ENCODE assay signal across 19 cellular contexts in the genomic region with DNA sequence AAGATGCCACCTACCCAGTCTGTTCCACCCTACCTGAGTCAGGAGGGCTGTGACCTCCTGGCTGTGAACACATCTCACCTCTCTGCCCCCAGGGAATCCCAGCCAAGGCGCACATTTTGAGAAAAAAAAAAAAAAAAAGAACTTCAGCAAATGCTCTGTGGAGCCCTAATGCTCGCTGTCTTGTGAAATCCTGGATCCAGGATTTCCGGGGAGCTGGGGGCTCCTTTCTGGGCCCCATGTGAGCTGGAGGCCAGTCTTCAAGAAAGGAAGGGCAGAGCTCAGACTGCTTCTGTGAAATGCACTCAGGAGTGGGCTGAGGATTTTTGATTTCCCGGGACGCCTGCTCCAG. TPM values are rescaled to one million over a fixed set of nuclear protein-coding genes. Genes with fewer than 3 reads are reported as not detected.
DNase-seq lines count a peak whose midpoint lies in the region; ATAC-seq, FAIRE-seq and TF ChIP-seq lines count a peak whose summit lies in the region.
"Had no signal": no experiment of that assay in that cellular context is flagged by ENCODE, and none has a peak within 500 bp of the region (broad histone marks: within the 10 kb centered on the region; RNA-seq: fewer than 3 reads in every experiment).

No MANE protein-coding gene starts in this region.

- H3K14ac ChIP-seq in H1 (ENCODE audit: insufficient read length) (no peak overlapping the region), neuronal stem cell (ENCODE audit: low read length) (no peak overlapping the region)

- H3K4ac ChIP-seq in H1 (replicated peaks; ENCODE audit: insufficient read length, low read depth, low read length) (no peak overlapping the region), neuronal stem cell (ENCODE audit: low read length) (no peak overlapping the region)

- peaks cover 3% of the 10 kb centered on the region; the same call in 1 of the 2 replicates for H3K23me2 ChIP-seq in H1 (ENCODE audit: low read depth, low read length)

- CTCF ChIA-PET in H1 (lab: Charles Lee; ENCODE audit: partially characterized antibody) = interaction anchor here (0.6 to 3.9 kb wide), 17 partner anchors 12 to 296 kb away, joined by 3 to 19 read pairs (median 4); a partner anchor contains a TSS

- H2BK120ac ChIP-seq in H1 (replicated peaks; ENCODE audit: low read depth, low read length) (no peak overlapping the region), neuronal stem cell (ENCODE audit: low read depth, low read length) (no peak overlapping the region)

- intact Hi-C loops in Right ventricle myocardium inferior (cut with DNase I) (loop anchor here (1.0 to 5.0 kb wide), 2 partner anchors 36 to 121 kb away; a partner anchor contains a TSS), mucosa of descending colon (cut with DNase I, micrococcal nuclease) (no loop called here)
- intact Hi-C loops in activated CD4-positive, alpha-beta T cell treated with anti-CD3 and anti-CD28 coated beads, Interleukin-2, amount 10 ng/mL, durations not matched to agents 24 days and 14 days (cut with micrococcal nuclease) = no loop called here

- 65% methylated on average over 4 of the region's 5 CpGs; no CpG with 5 or more reads in 1 of the 2 experiments for WGBS in H1 (ENCODE audit: extremely low coverage in 1 of 2, insufficient coverage in 1 of 2, insufficient read length in 1 of 2, insufficient replicate concordance in 2 of 2, low coverage in 1 of 2, low lambda C conversion rate in 2 of 2, missing lambda C conversion rate in 1 of 2), 2 experiments
- no CpG with 5 or more reads among the region's 5 CpGs for WGBS in neuronal stem cell (ENCODE audit: extremely low coverage in 2 of 2, insufficient read length in 2 of 2, insufficient replicate concordance in 1 of 2), 2 donors

- no peak overlapping the region for H3K23ac ChIP-seq in H1 (ENCODE audit: insufficient read length)
- H3K23ac ChIP-seq in neuronal stem cell (ENCODE audit: low read depth, low read length, poor library complexity) = peak overlapping the region; percentile 17

- H3K9me3 ChIP-seq in right atrium auricular region (no peaks in the 10 kb centered on the region), H1 (ENCODE audit: insufficient read depth in 2 of 2, low read depth in 1 of 2, low read length in 1 of 2) (no peaks in the 10 kb centered on the region), neuronal stem cell (replicated peaks in 1 of 2; ENCODE audit: control insufficient read depth in 2 of 2, insufficient read depth in 1 of 2, low read depth in 1 of 2, low read length in 2 of 2) (no peaks in the 10 kb centered on the region), mucosa of descending colon (no peaks in the 10 kb centered on the region)
- no peaks in the 10 kb centered on the region for H3K9me3 ChIP-seq in effector memory CD4-positive, alpha-beta T cell (ENCODE audit: control insufficient read depth, low read length)

- H3K27ac ChIP-seq in right atrium auricular region (peak overlapping the region; percentile 51 to 73), H1 (ENCODE audit: low read depth, low read length) (no peak overlapping the region), neuronal stem cell (replicated peaks; ENCODE audit: low read length) (no peak overlapping the region)
- H3K27ac ChIP-seq in effector memory CD4-positive, alpha-beta T cell (ENCODE audit: insufficient read depth, low read length, poor library complexity, severe bottlenecking) = no peak overlapping the region
- H3K27ac ChIP-seq: C4-2B, WERI-Rb-1 had no signal

- no peak overlapping the region for H3K9ac ChIP-seq in H1 (replicated peaks in 1 of 4; ENCODE audit: extremely low read depth in 1 of 4, low read depth in 3 of 4, low read length in 3 of 4)
- H3K9ac ChIP-seq in neuronal stem cell (ENCODE audit: low read depth, low read length, poor library complexity) = no peak overlapping the region

- H3K4me1 ChIP-seq in right atrium auricular region (peaks cover 0 to 39% of the 10 kb centered on the region in 2 donors), H1 (replicated peaks in 1 of 4; ENCODE audit: control insufficient read depth in 3 of 4, insufficient read depth in 4 of 4, low read length in 3 of 4) (peaks cover 15 to 32% (median 22%) of the 10 kb centered on the region in 4 experiments), neuronal stem cell (ENCODE audit: control insufficient read depth in 2 of 2, insufficient read depth in 1 of 2, low read depth in 1 of 2, low read length in 2 of 2) (peaks cover 11 to 20% of the 10 kb centered on the region in 2 donors), mucosa of descending colon (ENCODE audit: low read depth) (peaks cover 22% of the 10 kb centered on the region)
- no peaks in the 10 kb centered on the region for H3K4me1 ChIP-seq in effector memory CD4-positive, alpha-beta T cell (ENCODE audit: control insufficient read depth, insufficient read depth, low read length, poor library complexity, severe bottlenecking)

- H4K91ac ChIP-seq in H1 (replicated peaks; ENCODE audit: insufficient read length, low read length) = peak overlapping the region; percentile 13
- no peak overlapping the region for H4K91ac ChIP-seq in neuronal stem cell (ENCODE audit: low read depth, low read length, poor library complexity)

- ATAC-seq in Right ventricle myocardium inferior (no peak), HG03469 (IDR thresholded peaks at IDR 0.05; ENCODE audit: unreplicated experiment) (no peak), mucosa of descending colon (no peak)

- no peak for TF ChIP-seq EP300 in H1 (IDR thresholded peaks at IDR 0.05; ENCODE audit: borderline replicate concordance in 1 of 2, low read depth in 2 of 2, low read length in 2 of 2)

- H2BK20ac ChIP-seq in H1 (ENCODE audit: low read length) = no peak overlapping the region

- no peak overlapping the region for H3K56ac ChIP-seq in H1 (replicated peaks; ENCODE audit: insufficient read length, low read depth, low read length)

- H2BK15ac ChIP-seq in H1 (ENCODE audit: low read length) = no peak overlapping the region
- no peak overlapping the region for H2BK15ac ChIP-seq in neuronal stem cell (ENCODE audit: low read length)

- POLR2A ChIA-PET in H1 (lab: Charles Lee; ENCODE audit: partially characterized antibody) = interaction anchor here (0.6 kb wide), 1 partner anchor 8 kb away, joined by 3 read pairs; no protein-coding TSS in a partner anchor

- H3K4me2 ChIP-seq in H1 (ENCODE audit: insufficient read depth in 1 of 2, low read depth in 2 of 2, low read length in 2 of 2) (peak overlapping the region; percentile 54 to 74; a peak in 3 of 4 replicates), neuronal stem cell (ENCODE audit: insufficient read depth, low read length, poor library complexity, severe bottlenecking) (no peak overlapping the region)

- H3K4me3 ChIP-seq in right atrium auricular region (no peak overlapping the region), H1 (ENCODE audit: extremely low read depth in 1 of 4, insufficient read depth in 2 of 4, low read depth in 3 of 4, low read length in 4 of 4) (no peak overlapping the region), neuronal stem cell (ENCODE audit: low read length in 2 of 2) (no peak overlapping the region), mucosa of descending colon (no peak overlapping the region)
- H3K4me3 ChIP-seq in effector memory CD4-positive, alpha-beta T cell (ENCODE audit: insufficient read depth, low read depth, low read length, poor library complexity, severe bottlenecking) = no peak overlapping the region

- H3K4me3 Mint-ChIP-seq in activated CD4-positive, alpha-beta T cell treated with anti-CD3 and anti-CD28 coated beads, Interleukin-2, amount 10 ng/mL, durations not matched to agents 24 days and 14 days = no peak overlapping the region
- H3K4me3 Mint-ChIP-seq: T-helper 1 cell treated with Interleukin-12 subunit alpha and Interleukin-12 subunit beta and Interleukin-4 antibody, amounts not matched to agents 30 μg/mL and 1 μg/mL, for 36 hours had no signal

- H3K79me2 ChIP-seq in H1 (ENCODE audit: control insufficient read depth in 1 of 2, insufficient read depth in 2 of 2, low read length in 2 of 2) = no peaks in the 10 kb centered on the region

- DNase-seq in right atrium auricular region (ENCODE audit: low spot score) = no peak
- DNase-seq in Right ventricle myocardium inferior (ENCODE audit: missing footprints) = no peak
- no peak for DNase-seq in H1 (ENCODE audit: low read depth in 1 of 2, low spot score in 2 of 2)
- DNase-seq in neuronal stem cell (ENCODE audit: low spot score) = no peak
- no peak for DNase-seq in activated CD4-positive, alpha-beta T cell treated with anti-CD3 and anti-CD28 coated beads, Interleukin-2, amount 10 ng/mL, durations not matched to agents 24 days and 14 days
- DNase-seq in effector memory CD4-positive, alpha-beta T cell = no peak
- no peak for DNase-seq in mucosa of descending colon
- DNase-seq: activated CD4-positive, alpha-beta T cell treated with anti-CD3 and anti-CD28 coated beads, Interleukin-2, amount 50 U/mL, for 48 hours; activated gamma-delta T cell treated with Interleukin-2 at 50 U/mL for 16 hours; dermis blood vessel endothelial cell; Kasumi-1; NCI-H1105; stimulated activated CD4-positive, alpha-beta T cell treated with anti-CD3 and anti-CD28 coated beads, Interleukin-4, amount 100 ng/mL, for 1 hour; WERI-Rb-1 had no signal

- H4K8ac ChIP-seq in H1 (ENCODE audit: extremely low read depth, insufficient read depth, low read length) (no peak overlapping the region; the same call in 1 of the 2 replicates), neuronal stem cell (ENCODE audit: low read depth, low read length) (no peak overlapping the region)

- 0 out of 2 replicates have a peak overlapping the region, but pooled peaks have one; percentile 71 for H2BK12ac ChIP-seq in H1 (ENCODE audit: low read depth, low read length)
- no peak overlapping the region for H2BK12ac ChIP-seq in neuronal stem cell (ENCODE audit: low read length)

- H4K20me1 ChIP-seq in H1 (replicated peaks in 1 of 2; ENCODE audit: control insufficient read depth in 1 of 2, insufficient read depth in 2 of 2, low read length in 2 of 2) = no peaks in the 10 kb centered on the region

- no peak overlapping the region for H4K5ac ChIP-seq in H1 (ENCODE audit: insufficient read length, low read depth, low read length)

- TF ChIP-seq RAD21 in H1 (IDR thresholded peaks at IDR 0.05 in 1 of 2, conservative IDR thresholded peaks at IDR 0.05 in 1 of 2; ENCODE audit: low read depth in 2 of 2, low read length in 2 of 2) = no peak

- no peaks in the 10 kb centered on the region for H3K9me3 Mint-ChIP-seq in activated CD4-positive, alpha-beta T cell treated with anti-CD3 and anti-CD28 coated beads, Interleukin-2, amount 10 ng/mL, durations not matched to agents 24 days and 14 days
- H3K9me3 Mint-ChIP-seq: T-helper 1 cell treated with Interleukin-12 subunit alpha and Interleukin-12 subunit beta and Interleukin-4 antibody, amounts not matched to agents 30 μg/mL and 1 μg/mL, for 36 hours had no signal

- no peak overlapping the region for H2AK5ac ChIP-seq in H1 (ENCODE audit: low read depth, low read length)
- H2AK5ac ChIP-seq in neuronal stem cell (ENCODE audit: low read depth, low read length) = no peak overlapping the region

- no peaks in the 10 kb centered on the region for H3K79me1 ChIP-seq in H1 (ENCODE audit: low read depth, low read length)
- H3K79me1 ChIP-seq in neuronal stem cell (ENCODE audit: low read depth, low read length) = no peaks in the 10 kb centered on the region

- H3K27me3 Mint-ChIP-seq in activated CD4-positive, alpha-beta T cell treated with anti-CD3 and anti-CD28 coated beads, Interleukin-2, amount 10 ng/mL, durations not matched to agents 24 days and 14 days = peaks cover 13% of the 10 kb centered on the region

- H2BK5ac ChIP-seq in H1 (ENCODE audit: low read depth, low read length) (no peak overlapping the region; the same call in 1 of the 2 replicates), neuronal stem cell (ENCODE audit: low read length) (peak overlapping the region; percentile 39)

- TF ChIP-seq CTCF in right atrium auricular region (IDR thresholded peaks at IDR 0.05) (no peak), H1 (IDR thresholded peaks at IDR 0.05; ENCODE audit: control extremely low read depth in 1 of 3, insufficient read depth in 1 of 3, low read depth in 1 of 3, low read length in 3 of 3) (no peak), mucosa of descending colon (IDR thresholded peaks at IDR 0.05) (no peak)

- no peak overlapping the region for H3K27ac Mint-ChIP-seq in activated CD4-positive, alpha-beta T cell treated with anti-CD3 and anti-CD28 coated beads, Interleukin-2, amount 10 ng/mL, durations not matched to agents 24 days and 14 days
- H3K27ac Mint-ChIP-seq: T-helper 1 cell treated with Interleukin-12 subunit alpha and Interleukin-12 subunit beta and Interleukin-4 antibody, amounts not matched to agents 30 μg/mL and 1 μg/mL, for 36 hours had no signal

- H3K4me1 Mint-ChIP-seq in activated CD4-positive, alpha-beta T cell treated with anti-CD3 and anti-CD28 coated beads, Interleukin-2, amount 10 ng/mL, durations not matched to agents 24 days and 14 days = peaks cover 3% of the 10 kb centered on the region

- no peaks in the 10 kb centered on the region for H3K36me3 ChIP-seq in right atrium auricular region
- H3K36me3 ChIP-seq in H1 (ENCODE audit: control insufficient read depth in 2 of 4, insufficient read depth in 4 of 4, low read length in 3 of 4) = no peaks in the 10 kb centered on the region
- H3K36me3 ChIP-seq in neuronal stem cell (replicated peaks in 1 of 2; ENCODE audit: control insufficient read depth in 2 of 2, insufficient read depth in 2 of 2, low read length in 2 of 2) = no peaks in the 10 kb centered on the region
- no peaks in the 10 kb centered on the region for H3K36me3 ChIP-seq in effector memory CD4-positive, alpha-beta T cell (ENCODE audit: control insufficient read depth, insufficient read depth, low read length)
- H3K36me3 ChIP-seq in mucosa of descending colon (ENCODE audit: low read depth) = no peaks in the 10 kb centered on the region
- H3K36me3 ChIP-seq: WERI-Rb-1 had no signal

- H3K36me3 Mint-ChIP-seq in activated CD4-positive, alpha-beta T cell treated with anti-CD3 and anti-CD28 coated beads, Interleukin-2, amount 10 ng/mL, durations not matched to agents 24 days and 14 days (ENCODE audit: low read depth) = no peaks in the 10 kb centered on the region

- TF ChIP-seq POLR2A in H1 (IDR thresholded peaks at IDR 0.05; ENCODE audit: control extremely low read depth in 1 of 2, low read depth in 2 of 2, low read length in 2 of 2) = no peak

- no peak for FAIRE-seq in H1 (lab: Jason Lieb, UNC)
- FAIRE-seq: frontal cortex had no signal

- H2AFZ ChIP-seq in H1 (ENCODE audit: low read length) (0 out of 2 replicates have a peak overlapping the region, but pooled peaks have one; percentile 0), neuronal stem cell (ENCODE audit: low read length) (peak overlapping the region; percentile 83)

- H3K27me3 ChIP-seq in right atrium auricular region = no peaks in the 10 kb centered on the region
- H3K27me3 ChIP-seq in H1 (replicated peaks in 1 of 4; ENCODE audit: control insufficient read depth in 3 of 4, extremely low read depth in 1 of 4, insufficient read depth in 3 of 4, low read length in 3 of 4) = peaks cover 0 to 6% (median 3%) of the 10 kb centered on the region in 4 experiments; a peak in 3 of 7 replicates
- H3K27me3 ChIP-seq in neuronal stem cell (ENCODE audit: control insufficient read depth in 3 of 3, insufficient read depth in 3 of 3, low read depth in 1 of 3, low read length in 3 of 3) = peaks cover 0 to 54% (median 0%) of the 10 kb centered on the region in 3 experiments
- no peaks in the 10 kb centered on the region for H3K27me3 ChIP-seq in effector memory CD4-positive, alpha-beta T cell (replicated peaks; ENCODE audit: control insufficient read depth, insufficient read depth, low read length, poor library complexity, severe bottlenecking)

- H3K18ac ChIP-seq in H1 (ENCODE audit: extremely low read depth, low read length) (peak overlapping the region; percentile 78), neuronal stem cell (ENCODE audit: low read length) (peak overlapping the region; percentile 80)

RNA-seq across cellular contexts. Expression of a gene that starts 36.0 kb away (rescaled TPM):
- total RNA-seq in right atrium auricular region (10 to 100 TPM; 40.3 to 66.8 TPM), Right ventricle myocardium inferior (110 TPM), mucosa of descending colon (10 to 100 TPM; 73.0 to 92.9 (median 84.3) TPM)
- 21.8 and 22.6 TPM in 2 replicates for total RNA-seq in H1 (2021; fragmentation: NEBNext Ultra II Directional; extraction: Animal tissue kit (Norgen Biotek cat#: 25700))
- 13.5 and 23.3 TPM in 2 replicates for polyA plus RNA-seq in H1 (2011; rRNA removed)
- 8.8 TPM for polyA plus RNA-seq in H1 (2011; cell fraction: cytosol; rRNA removed)
- polyA plus RNA-seq in H1 (2011; cell fraction: nucleus; rRNA removed) = 17.4 TPM
- polyA plus RNA-seq in H1 (2012, experiment 1 of 2) = 18.9 to 24.7 TPM (median 22.2 TPM) in 4 replicates
- polyA plus RNA-seq in H1 (2012, experiment 2 of 2) = 13.7 TPM
- 22.0 TPM for polyA plus RNA-seq in H1 (2013, experiment 1 of 2)
- 23.3 TPM for polyA plus RNA-seq in H1 (2013, experiment 2 of 2)
- 36.1 and 42.7 TPM in 2 replicates for polyA minus RNA-seq in H1 (2011; rRNA and poly(A)+ RNA removed)
- 13.1 TPM for polyA minus RNA-seq in H1 (2011; cell fraction: cytosol; rRNA and poly(A)+ RNA removed)
- polyA minus RNA-seq in H1 (2011; cell fraction: nucleus; rRNA and poly(A)+ RNA removed) = 8.5 TPM
- 22.1 TPM for polyA plus RNA-seq in neuronal stem cell (2013, experiment 1 of 2)
- 23.3 TPM for polyA plus RNA-seq in neuronal stem cell (2013, experiment 2 of 2)
- not detected in 2 replicates for total RNA-seq in activated CD4-positive, alpha-beta T cell treated with anti-CD3 and anti-CD28 coated beads, Interleukin-2, amount 10 ng/mL, durations not matched to agents 24 days and 14 days
- total RNA-seq: OCI-LY7 had no signal

Comparison
In these comparisons a context has a peak if more than half of its experiments do, and no peak if none do; other contexts are left out.
1. H3K27ac ChIP-seq: peak in right atrium auricular region (2 of 2); none in H1 (single experiment), neuronal stem cell (single experiment) and effector memory CD4-positive, alpha-beta T cell (single experiment).
2. RNA of a gene that starts 36.0 kb away (total RNA-seq): 110 TPM in Right ventricle myocardium inferior (single experiment), 73.0 to 92.9 TPM in mucosa of descending colon, 40.3 to 66.8 TPM in right atrium auricular region and 21.8 to 22.6 TPM in H1; not detected in activated CD4-positive, alpha-beta T cell treated with anti-CD3 and anti-CD28 coated beads, Interleukin-2, amount 10 ng/mL, durations not matched to agents 24 days and 14 days; every median in the first group is over 10 times any median in the second.